In genomic region chr5:61758711-61759110, GRCh38 we compare ENCODE assay signal across 16 cellular contexts.
DNase-seq lines count a peak whose midpoint lies in the region; ATAC-seq and TF ChIP-seq lines count a peak whose summit lies in the region.
"Had no signal": no experiment of that assay in that cellular context is flagged by ENCODE, and none has a peak within 500 bp of the region (broad histone marks: within the 10 kb centered on the region; RNA-seq: fewer than 3 reads in every experiment).

No MANE protein-coding gene starts in this region.

- H3K9me3 ChIP-seq in mucosa of descending colon = peaks cover 5% of the 10 kb centered on the region
- no peaks in the 10 kb centered on the region for H3K9me3 ChIP-seq in testis
- H3K9me3 ChIP-seq: BE2C had no signal

- TF ChIP-seq CTCF in mucosa of descending colon (IDR thresholded peaks at IDR 0.05) (no peak), testis (IDR thresholded peaks at IDR 0.05) (no peak)

- no peak overlapping the region for H3K4me3 ChIP-seq in mucosa of descending colon
- no peak overlapping the region for H3K4me3 ChIP-seq in testis
- H3K4me3 ChIP-seq: GM23248 had no signal

- no peaks in the 10 kb centered on the region for H3K27me3 Mint-ChIP-seq in activated CD4-positive, alpha-beta T cell treated with anti-CD3 and anti-CD28 coated beads, Interleukin-2, amount 10 ng/mL, durations not matched to agents 24 days and 14 days

- H3K4me1 Mint-ChIP-seq in activated CD4-positive, alpha-beta T cell treated with anti-CD3 and anti-CD28 coated beads, Interleukin-2, amount 10 ng/mL, durations not matched to agents 24 days and 14 days = no peaks in the 10 kb centered on the region
- H3K4me1 Mint-ChIP-seq: CD4-positive, alpha-beta memory T cell had no signal

- H3K36me3 Mint-ChIP-seq in activated CD4-positive, alpha-beta T cell treated with anti-CD3 and anti-CD28 coated beads, Interleukin-2, amount 10 ng/mL, durations not matched to agents 24 days and 14 days (ENCODE audit: low read depth) = no peaks in the 10 kb centered on the region
- H3K36me3 Mint-ChIP-seq: CD4-positive, alpha-beta memory T cell had no signal

- H3K4me3 Mint-ChIP-seq in activated CD4-positive, alpha-beta T cell treated with anti-CD3 and anti-CD28 coated beads, Interleukin-2, amount 10 ng/mL, durations not matched to agents 24 days and 14 days = no peak overlapping the region
- H3K4me3 Mint-ChIP-seq: CD4-positive, alpha-beta memory T cell had no signal

- intact Hi-C loops in mucosa of descending colon (cut with DNase I, micrococcal nuclease) (no loop called here), testis (cut with DNase I; ENCODE audit: low total_unique reads) (no loop called here)
- intact Hi-C loops in activated CD4-positive, alpha-beta T cell treated with anti-CD3 and anti-CD28 coated beads, Interleukin-2, amount 10 ng/mL, durations not matched to agents 24 days and 14 days (cut with micrococcal nuclease) = no loop called here

- H3K36me3 ChIP-seq in mucosa of descending colon (ENCODE audit: low read depth) (no peaks in the 10 kb centered on the region), testis (ENCODE audit: low read depth, missing control alignments) (no peaks in the 10 kb centered on the region)
- H3K36me3 ChIP-seq: BE2C had no signal

- ATAC-seq in mucosa of descending colon (peak; percentile 28), HG02981 (IDR thresholded peaks at IDR 0.05; ENCODE audit: unreplicated experiment) (no peak)
- ATAC-seq: HCT116 had no signal

- no peaks in the 10 kb centered on the region for H3K27me3 ChIP-seq in testis

- DNase-seq in NCI-H748 (lab: John Stamatoyannopoulos, UW; ENCODE audit: unreplicated experiment) (peak; percentile 12), NCI-H748 treated with DMSO at 0.1 percent for 48 hours (lab: John Stamatoyannopoulos, UW) (no peak), NCI-H526 treated with DMSO at 0.1 percent for 48 hours (lab: John Stamatoyannopoulos, UW) (peak; percentile 53), mucosa of descending colon (no peak), testis (peak; percentile 58)
- no peak for DNase-seq in activated CD4-positive, alpha-beta T cell treated with anti-CD3 and anti-CD28 coated beads, Interleukin-2, amount 10 ng/mL, durations not matched to agents 24 days and 14 days
- DNase-seq: BE2C; CD4-positive, alpha-beta memory T cell; COR-L47; DMS53; GF-D8; GM23248; IMR-90 had no signal

- H3K27ac Mint-ChIP-seq in activated CD4-positive, alpha-beta T cell treated with anti-CD3 and anti-CD28 coated beads, Interleukin-2, amount 10 ng/mL, durations not matched to agents 24 days and 14 days = no peak overlapping the region
- H3K27ac Mint-ChIP-seq: CD4-positive, alpha-beta memory T cell had no signal

- WGBS in testis, 2 donors = 68 to 80% methylated on average over 6 of the region's 6 CpGs

- H3K4me1 ChIP-seq in mucosa of descending colon (ENCODE audit: low read depth) (no peaks in the 10 kb centered on the region), testis (no peaks in the 10 kb centered on the region)
- H3K4me1 ChIP-seq: BE2C had no signal

- H3K9me3 Mint-ChIP-seq in activated CD4-positive, alpha-beta T cell treated with anti-CD3 and anti-CD28 coated beads, Interleukin-2, amount 10 ng/mL, durations not matched to agents 24 days and 14 days = no peaks in the 10 kb centered on the region

- no peak overlapping the region for H3K27ac ChIP-seq in testis
- H3K27ac ChIP-seq: C4-2B, GM23248 had no signal

- TF ChIP-seq POLR2A in testis (IDR thresholded peaks at IDR 0.05) = no peak

Comparison
In these comparisons a context has a peak if more than half of its experiments do, and no peak if none do; other contexts are left out.
1. DNase-seq: peak in NCI-H748 (single experiment), NCI-H526 treated with DMSO at 0.1 percent for 48 hours (single experiment) and testis (single experiment); none in NCI-H748 treated with DMSO at 0.1 percent for 48 hours (single experiment), mucosa of descending colon (0 of 3) and activated CD4-positive, alpha-beta T cell treated with anti-CD3 and anti-CD28 coated beads, Interleukin-2, amount 10 ng/mL, durations not matched to agents 24 days and 14 days (single experiment).